In the genomic region with DNA sequence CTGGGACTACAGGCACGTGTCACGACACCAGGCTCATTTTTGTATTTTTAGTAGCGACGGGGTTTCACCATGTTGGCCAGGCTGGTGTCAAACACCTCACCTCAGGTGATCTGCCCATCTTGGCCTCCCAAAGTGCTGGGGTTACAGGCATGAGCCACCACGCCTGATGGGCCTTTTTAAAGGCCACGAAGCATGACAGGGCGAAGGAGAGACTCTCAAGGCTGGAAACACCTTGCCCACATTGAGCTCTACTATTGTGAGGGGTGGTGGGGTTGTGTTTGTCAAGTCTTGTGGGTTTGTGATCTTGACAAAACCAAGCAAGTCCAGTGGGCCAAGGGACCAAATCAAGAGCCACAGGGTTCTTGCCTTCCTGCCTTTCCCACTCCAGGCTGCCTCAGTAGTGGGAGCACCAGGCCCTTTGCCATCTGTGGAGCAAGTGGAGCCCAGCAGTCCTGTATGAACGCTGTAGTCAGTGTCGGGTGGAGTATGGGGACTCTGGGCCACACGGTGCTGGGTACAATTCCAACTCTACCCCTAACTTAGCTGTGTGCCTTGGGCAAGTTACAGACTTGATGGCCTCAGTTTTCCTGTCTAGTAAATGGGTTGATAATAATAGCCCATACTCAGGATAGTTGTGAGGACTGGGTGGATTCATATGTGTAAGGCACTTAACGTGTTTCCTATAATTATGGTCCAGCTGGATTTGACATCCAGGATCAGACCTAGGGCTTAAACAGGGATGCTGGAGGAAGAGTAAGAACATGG, we compare ENCODE assay signal across 19 cellular contexts. TPM values are rescaled to one million over a fixed set of nuclear protein-coding genes. Genes with fewer than 3 reads are reported as not detected.
DNase-seq lines count a peak whose midpoint lies in the region; ATAC-seq and TF ChIP-seq lines count a peak whose summit lies in the region.
"Had no signal": no experiment of that assay in that cellular context is flagged by ENCODE, and none has a peak within 500 bp of the region (broad histone marks: within the 10 kb centered on the region; RNA-seq: fewer than 3 reads in every experiment).

No MANE protein-coding gene starts in this region.

- peak overlapping the region; percentile 50 for H3K27ac Mint-ChIP-seq in activated CD8-positive, alpha-beta T cell treated with anti-CD3 and anti-CD28 coated beads for 36 hours
- no peak overlapping the region for H3K27ac Mint-ChIP-seq in activated CD8-positive, alpha-beta T cell treated with anti-CD3 and anti-CD28 coated beads, Interleukin-2, amount 10 ng/mL, durations not matched to agents 7 days and 5 days
- peak overlapping the region; percentile 9 for H3K27ac Mint-ChIP-seq in CD8-positive, alpha-beta T cell
- peak overlapping the region; percentile 8 for H3K27ac Mint-ChIP-seq in activated T-helper 17 cell treated with anti-CD3 and anti-CD28 coated beads, Interleukin-2, amount 50 U/mL, for 72 hours
- peak overlapping the region in 6 of 9 donors; percentile 9 to 72 (median 44) for H3K27ac Mint-ChIP-seq in naive thymus-derived CD4-positive, alpha-beta T cell

- CTCF ChIA-PET in activated CD8-positive, alpha-beta T cell treated with anti-CD3 and anti-CD28 coated beads for 36 hours (lab: Charles Lee), result no interaction called here
- CTCF ChIA-PET in activated CD8-positive, alpha-beta T cell treated with anti-CD3 and anti-CD28 coated beads, Interleukin-2, amount 10 ng/mL, durations not matched to agents 7 days and 5 days (lab: Charles Lee), result no interaction called here
- CTCF ChIA-PET in CD8-positive, alpha-beta T cell (lab: Charles Lee), result no interaction called here
- CTCF ChIA-PET in naive thymus-derived CD4-positive, alpha-beta T cell (lab: Charles Lee), result no interaction called here

- POLR2A ChIA-PET in activated CD8-positive, alpha-beta T cell treated with anti-CD3 and anti-CD28 coated beads for 36 hours (lab: Charles Lee), result interaction anchor here (1.5 kb wide), 1 partner anchor 31 kb away, joined by 4 read pairs; no protein-coding TSS in a partner anchor
- POLR2A ChIA-PET in activated CD8-positive, alpha-beta T cell treated with anti-CD3 and anti-CD28 coated beads, Interleukin-2, amount 10 ng/mL, durations not matched to agents 7 days and 5 days (lab: Charles Lee), result no interaction called here
- POLR2A ChIA-PET in CD8-positive, alpha-beta T cell (lab: Charles Lee), result no interaction called here
- POLR2A ChIA-PET in naive thymus-derived CD4-positive, alpha-beta T cell (lab: Charles Lee), result interaction anchor here (2.0 kb wide), 1 partner anchor 33 kb away, joined by 7 read pairs; a partner anchor contains a TSS

- H3K27me3 Mint-ChIP-seq in activated CD8-positive, alpha-beta T cell treated with anti-CD3 and anti-CD28 coated beads for 36 hours, result no peaks in the 10 kb centered on the region
- no peaks in the 10 kb centered on the region for H3K27me3 Mint-ChIP-seq in activated CD8-positive, alpha-beta T cell treated with anti-CD3 and anti-CD28 coated beads, Interleukin-2, amount 10 ng/mL, durations not matched to agents 7 days and 5 days (ENCODE audit: low read depth)
- no peaks in the 10 kb centered on the region for H3K27me3 Mint-ChIP-seq in CD8-positive, alpha-beta T cell (ENCODE audit: low read depth)
- H3K27me3 Mint-ChIP-seq in activated T-helper 17 cell treated with anti-CD3 and anti-CD28 coated beads, Interleukin-2, amount 50 U/mL, for 72 hours, result no peaks in the 10 kb centered on the region
- H3K27me3 Mint-ChIP-seq in naive thymus-derived CD4-positive, alpha-beta T cell, result no peaks in the 10 kb centered on the region

- intact Hi-C loops in activated CD8-positive, alpha-beta T cell treated with anti-CD3 and anti-CD28 coated beads for 36 hours (cut with micrococcal nuclease), result no loop called here
- intact Hi-C loops in CD8-positive, alpha-beta T cell (cut with DNase I, micrococcal nuclease), result no loop called here
- intact Hi-C loops in naive thymus-derived CD4-positive, alpha-beta T cell (cut with micrococcal nuclease), result no loop called here

- no peaks in the 10 kb centered on the region for H3K27me3 ChIP-seq in CD8-positive, alpha-beta T cell (ENCODE audit: insufficient read depth, low read length)
- H3K27me3 ChIP-seq in naive thymus-derived CD4-positive, alpha-beta T cell (ENCODE audit: control insufficient read depth in 2 of 2, insufficient read depth in 2 of 2, low read length in 2 of 2), result no peaks in the 10 kb centered on the region
- H3K27me3 ChIP-seq: ovary, stomach had no signal

- H3K9me3 Mint-ChIP-seq in activated CD8-positive, alpha-beta T cell treated with anti-CD3 and anti-CD28 coated beads for 36 hours, result no peaks in the 10 kb centered on the region
- H3K9me3 Mint-ChIP-seq in activated CD8-positive, alpha-beta T cell treated with anti-CD3 and anti-CD28 coated beads, Interleukin-2, amount 10 ng/mL, durations not matched to agents 7 days and 5 days (ENCODE audit: insufficient read depth), result no peaks in the 10 kb centered on the region
- H3K9me3 Mint-ChIP-seq in CD8-positive, alpha-beta T cell, result no peaks in the 10 kb centered on the region
- no peaks in the 10 kb centered on the region for H3K9me3 Mint-ChIP-seq in activated T-helper 17 cell treated with anti-CD3 and anti-CD28 coated beads, Interleukin-2, amount 50 U/mL, for 72 hours
- H3K9me3 Mint-ChIP-seq in naive thymus-derived CD4-positive, alpha-beta T cell, result no peaks in the 10 kb centered on the region
- H3K9me3 Mint-ChIP-seq: T-helper 1 cell treated with Interleukin-12 subunit alpha and Interleukin-12 subunit beta and Interleukin-4 antibody, amounts not matched to agents 30 μg/mL and 1 μg/mL, for 36 hours had no signal

- no peak overlapping the region for H3K4me3 ChIP-seq in CD8-positive, alpha-beta T cell (ENCODE audit: low read depth, low read length)
- H3K4me3 ChIP-seq in naive thymus-derived CD4-positive, alpha-beta T cell (ENCODE audit: low read length), result no peak overlapping the region
- H3K4me3 ChIP-seq: lung, mucosa of descending colon, ovary, stomach had no signal

- H3K9me3 ChIP-seq in CD8-positive, alpha-beta T cell (ENCODE audit: low read length), result no peaks in the 10 kb centered on the region
- no peaks in the 10 kb centered on the region for H3K9me3 ChIP-seq in naive thymus-derived CD4-positive, alpha-beta T cell (ENCODE audit: control insufficient read depth in 2 of 3, low read length in 3 of 3)
- H3K9me3 ChIP-seq: mucosa of descending colon, ovary, SK-N-SH, stomach had no signal

- no peak overlapping the region for H3K27ac ChIP-seq in CD8-positive, alpha-beta T cell (ENCODE audit: low read depth, low read length)
- no peak overlapping the region for H3K27ac ChIP-seq in naive thymus-derived CD4-positive, alpha-beta T cell (ENCODE audit: low read depth, low read length)
- H3K27ac ChIP-seq: ovary, stomach had no signal

- DNase-seq in activated CD8-positive, alpha-beta T cell treated with anti-CD3 and anti-CD28 coated beads for 36 hours, result peak; percentile 17
- DNase-seq in activated CD8-positive, alpha-beta T cell treated with anti-CD3 and anti-CD28 coated beads, Interleukin-2, amount 10 ng/mL, durations not matched to agents 7 days and 5 days, result no peak
- DNase-seq in CD8-positive, alpha-beta T cell, result no peak
- DNase-seq in naive thymus-derived CD4-positive, alpha-beta T cell, result no peak
- no peak for DNase-seq in DMS79 (lab: John Stamatoyannopoulos, UW)
- DNase-seq in NCI-H187 (lab: John Stamatoyannopoulos, UW), result no peak
- no peak for DNase-seq in NCI-H748 treated with DMSO at 0.1 percent for 48 hours (lab: John Stamatoyannopoulos, UW)
- DNase-seq: hippocampal formation, KBM-7, NCI-H1092 treated with DMSO at 0.1 percent for 48 hours, NCI-H187 treated with DMSO at 0.1 percent for 48 hours, NCI-H510A treated with DMSO at 0.1 percent for 48 hours, ovary, SK-N-SH, stomach had no signal

- peak; percentile 35 for ATAC-seq in activated CD8-positive, alpha-beta T cell treated with anti-CD3 and anti-CD28 coated beads for 36 hours
- no peak for ATAC-seq in activated CD8-positive, alpha-beta T cell treated with anti-CD3 and anti-CD28 coated beads, Interleukin-2, amount 10 ng/mL, durations not matched to agents 7 days and 5 days
- ATAC-seq in CD8-positive, alpha-beta T cell, result no peak
- peak; percentile 42 for ATAC-seq in activated T-helper 17 cell treated with anti-CD3 and anti-CD28 coated beads, Interleukin-2, amount 50 U/mL, for 72 hours (replicated peaks)
- no peak for ATAC-seq in naive thymus-derived CD4-positive, alpha-beta T cell

- no peak for TF ChIP-seq CTCF in activated CD8-positive, alpha-beta T cell treated with anti-CD3 and anti-CD28 coated beads for 36 hours (IDR thresholded peaks at IDR 0.05)
- no peak for TF ChIP-seq CTCF in CD8-positive, alpha-beta T cell (IDR thresholded peaks at IDR 0.05)

- H3K4me3 Mint-ChIP-seq in activated CD8-positive, alpha-beta T cell treated with anti-CD3 and anti-CD28 coated beads for 36 hours, result no peak overlapping the region
- H3K4me3 Mint-ChIP-seq in activated CD8-positive, alpha-beta T cell treated with anti-CD3 and anti-CD28 coated beads, Interleukin-2, amount 10 ng/mL, durations not matched to agents 7 days and 5 days, result no peak overlapping the region
- H3K4me3 Mint-ChIP-seq in CD8-positive, alpha-beta T cell, result no peak overlapping the region
- H3K4me3 Mint-ChIP-seq in activated T-helper 17 cell treated with anti-CD3 and anti-CD28 coated beads, Interleukin-2, amount 50 U/mL, for 72 hours, result no peak overlapping the region
- no peak overlapping the region for H3K4me3 Mint-ChIP-seq in naive thymus-derived CD4-positive, alpha-beta T cell
- H3K4me3 Mint-ChIP-seq: T-helper 1 cell treated with Interleukin-12 subunit alpha and Interleukin-12 subunit beta and Interleukin-4 antibody, amounts not matched to agents 30 μg/mL and 1 μg/mL, for 36 hours had no signal

- H3K4me1 Mint-ChIP-seq in activated CD8-positive, alpha-beta T cell treated with anti-CD3 and anti-CD28 coated beads for 36 hours (ENCODE audit: low read depth), result peaks cover 12% of the 10 kb centered on the region
- peaks cover 4% of the 10 kb centered on the region for H3K4me1 Mint-ChIP-seq in activated CD8-positive, alpha-beta T cell treated with anti-CD3 and anti-CD28 coated beads, Interleukin-2, amount 10 ng/mL, durations not matched to agents 7 days and 5 days (ENCODE audit: low read depth)
- peaks cover 8% of the 10 kb centered on the region for H3K4me1 Mint-ChIP-seq in CD8-positive, alpha-beta T cell (ENCODE audit: low read depth)
- H3K4me1 Mint-ChIP-seq in activated T-helper 17 cell treated with anti-CD3 and anti-CD28 coated beads, Interleukin-2, amount 50 U/mL, for 72 hours, result peaks cover 8% of the 10 kb centered on the region
- peaks cover 0 to 11% (median 3%) of the 10 kb centered on the region in 7 donors for H3K4me1 Mint-ChIP-seq in naive thymus-derived CD4-positive, alpha-beta T cell

- H3K4me1 ChIP-seq in CD8-positive, alpha-beta T cell (ENCODE audit: insufficient read depth, low read length), result no peaks in the 10 kb centered on the region
- no peaks in the 10 kb centered on the region for H3K4me1 ChIP-seq in naive thymus-derived CD4-positive, alpha-beta T cell (ENCODE audit: control insufficient read depth in 2 of 2, insufficient read depth in 2 of 2, low read length in 2 of 2)

- peaks cover 33% of the 10 kb centered on the region for H3K36me3 Mint-ChIP-seq in activated CD8-positive, alpha-beta T cell treated with anti-CD3 and anti-CD28 coated beads for 36 hours (ENCODE audit: low read depth)
- H3K36me3 Mint-ChIP-seq in activated CD8-positive, alpha-beta T cell treated with anti-CD3 and anti-CD28 coated beads, Interleukin-2, amount 10 ng/mL, durations not matched to agents 7 days and 5 days (ENCODE audit: low read depth), result peaks cover 27% of the 10 kb centered on the region
- peaks cover 42% of the 10 kb centered on the region for H3K36me3 Mint-ChIP-seq in CD8-positive, alpha-beta T cell
- peaks cover 58% of the 10 kb centered on the region for H3K36me3 Mint-ChIP-seq in activated T-helper 17 cell treated with anti-CD3 and anti-CD28 coated beads, Interleukin-2, amount 50 U/mL, for 72 hours (ENCODE audit: low read depth)
- peaks cover 6 to 26% (median 11%) of the 10 kb centered on the region in 5 donors for H3K36me3 Mint-ChIP-seq in naive thymus-derived CD4-positive, alpha-beta T cell

- H3K36me3 ChIP-seq in CD8-positive, alpha-beta T cell (ENCODE audit: insufficient read depth, low read length), result peaks cover 24% of the 10 kb centered on the region
- H3K36me3 ChIP-seq in naive thymus-derived CD4-positive, alpha-beta T cell (ENCODE audit: control insufficient read depth in 2 of 3, insufficient read depth in 3 of 3, low read length in 3 of 3), result peaks cover 4 to 31% (median 8%) of the 10 kb centered on the region in 3 experiments
- H3K36me3 ChIP-seq: ovary had no signal

RNA-seq across cellular contexts. Expression of a gene that starts 33.3 kb away (rescaled TPM):
- 100 to 1,000 TPM; 156 to 159 TPM for total RNA-seq in activated CD8-positive, alpha-beta T cell treated with anti-CD3 and anti-CD28 coated beads for 36 hours
- total RNA-seq in activated CD8-positive, alpha-beta T cell treated with anti-CD3 and anti-CD28 coated beads, Interleukin-2, amount 10 ng/mL, durations not matched to agents 7 days and 5 days, result 10 to 100 TPM; 81.7 to 84.3 TPM
- 10 to 100 TPM; 73.0 to 88.9 TPM for total RNA-seq in CD8-positive, alpha-beta T cell
- 100 to 1,000 TPM; 145 to 194 TPM for total RNA-seq in activated T-helper 17 cell treated with anti-CD3 and anti-CD28 coated beads, Interleukin-2, amount 50 U/mL, for 72 hours
- 100 to 1,000 TPM in 4 of 5 experiments, 10 to 100 TPM in 1; 97.3 to 138 (median 126) TPM for total RNA-seq in naive thymus-derived CD4-positive, alpha-beta T cell
- 10 to 100 TPM; 41.9 to 50.1 TPM for polyA plus RNA-seq in naive thymus-derived CD4-positive, alpha-beta T cell

Comparison
In these comparisons a context has a peak if more than half of its experiments do, and no peak if none do; other contexts are left out.
1. ATAC-seq: peak in activated CD8-positive, alpha-beta T cell treated with anti-CD3 and anti-CD28 coated beads for 36 hours (single experiment) and activated T-helper 17 cell treated with anti-CD3 and anti-CD28 coated beads, Interleukin-2, amount 50 U/mL, for 72 hours (single experiment); none in activated CD8-positive, alpha-beta T cell treated with anti-CD3 and anti-CD28 coated beads, Interleukin-2, amount 10 ng/mL, durations not matched to agents 7 days and 5 days (single experiment), CD8-positive, alpha-beta T cell (single experiment) and naive thymus-derived CD4-positive, alpha-beta T cell (single experiment).
2. POLR2A ChIA-PET loops: an anchor here in activated CD8-positive, alpha-beta T cell treated with anti-CD3 and anti-CD28 coated beads for 36 hours (1.5 kb wide) and naive thymus-derived CD4-positive, alpha-beta T cell (2.0 kb wide); none called in activated CD8-positive, alpha-beta T cell treated with anti-CD3 and anti-CD28 coated beads, Interleukin-2, amount 10 ng/mL, durations not matched to agents 7 days and 5 days and CD8-positive, alpha-beta T cell.